In genomic region chr5:912356-913091, GRCh38 we compare ENCODE assay signal across 8 cellular contexts. TPM values are rescaled to one million over a fixed set of nuclear protein-coding genes. Genes with fewer than 3 reads are reported as not detected.
DNase-seq lines count a peak whose midpoint lies in the region; ATAC-seq and TF ChIP-seq lines count a peak whose summit lies in the region.

No MANE protein-coding gene starts in this region.

- ATAC-seq in HG03045 (IDR thresholded peaks at IDR 0.05; ENCODE audit: unreplicated experiment), result no peak

- no peaks in the 10 kb centered on the region for H3K9me2 ChIP-seq in Karpas-422 (replicated peaks; ENCODE audit: insufficient read depth, low read length)

- H3K27me3 ChIP-seq in Karpas-422 (ENCODE audit: low read length) (no peaks in the 10 kb centered on the region), right atrium auricular region (no peaks in the 10 kb centered on the region)

- H2AFZ ChIP-seq in Karpas-422 (ENCODE audit: low read length), result no peak overlapping the region

- peaks cover 11% of the 10 kb centered on the region; the same call in 1 of the 2 replicates for H3K36me3 ChIP-seq in Karpas-422 (ENCODE audit: insufficient read depth, low read length)
- H3K36me3 ChIP-seq in right atrium auricular region, result no peaks in the 10 kb centered on the region

- no peaks in the 10 kb centered on the region for H4K20me1 ChIP-seq in Karpas-422 (ENCODE audit: insufficient read depth, low read depth, low read length)

- DNase-seq in ACHN, result peak; percentile 90
- DNase-seq in Karpas-422, result peak; percentile 66
- DNase-seq in activated CD4-positive, alpha-beta T cell treated with anti-CD3 and anti-CD28 coated beads, Interleukin-2, amount 50 U/mL, for 24 hours (ENCODE audit: low read depth in 1 of 2, low spot score in 1 of 2), result peak; percentile 43 to 56
- peak; percentile 100 for DNase-seq in epithelial cell of esophagus (ENCODE audit: low read depth)
- DNase-seq in stimulated activated CD4-positive, alpha-beta T cell treated with anti-CD3 and anti-CD28 coated beads, Interleukin-12 subunit alpha, Interleukin-12 subunit beta, amount 100 ng/mL, for 24 hours (ENCODE audit: low read depth in 2 of 2), result peak; percentile 41 to 60
- DNase-seq in right atrium auricular region (ENCODE audit: low spot score), result no peak
- no peak for DNase-seq in NCI-H82 (lab: John Stamatoyannopoulos, UW)

- no peaks in the 10 kb centered on the region for H3K79me2 ChIP-seq in Karpas-422 (ENCODE audit: low read length)

- H3K27ac ChIP-seq in Karpas-422 (ENCODE audit: low read length) (no peak overlapping the region), right atrium auricular region (no peak overlapping the region)

- no peak overlapping the region for H3K9ac ChIP-seq in Karpas-422 (ENCODE audit: low read length)

- no peaks in the 10 kb centered on the region for H3K4me1 ChIP-seq in Karpas-422 (ENCODE audit: low read length)
- H3K4me1 ChIP-seq in right atrium auricular region, result peaks cover 0 to 7% of the 10 kb centered on the region in 2 donors

- peak; percentile 67 for TF ChIP-seq CTCF in epithelial cell of esophagus (IDR thresholded peaks at IDR 0.05; ENCODE audit: insufficient read depth, low read depth, low read length, missing control alignments)
- no peak for TF ChIP-seq CTCF in right atrium auricular region (IDR thresholded peaks at IDR 0.05)

- no peak overlapping the region for H3K4me2 ChIP-seq in Karpas-422 (ENCODE audit: low read depth, low read length, poor library complexity, severe bottlenecking)

- H3K4me3 ChIP-seq in Karpas-422 (ENCODE audit: low read length), result no peak overlapping the region
- H3K4me3 ChIP-seq in epithelial cell of esophagus (ENCODE audit: low read length), result peak overlapping the region; percentile 16
- no peak overlapping the region for H3K4me3 ChIP-seq in right atrium auricular region

- in situ Hi-C loops in ACHN (cut with HindIII; ENCODE audit: low pct_ligation_motif_present, low pct_unique_long_range_greater_than_20kb, low sequenced_read_pairs), result no loop called here

- H3K9me3 ChIP-seq in Karpas-422 (ENCODE audit: low read length), result no peaks in the 10 kb centered on the region
- H3K9me3 ChIP-seq in right atrium auricular region, result no peaks in the 10 kb centered on the region

RNA-seq across cellular contexts. Expression of gene TRIP13, which starts 19.8 kb away (rescaled TPM):
- total RNA-seq in Karpas-422 (2014; rRNA removed; shearing (Covaris generic); ENCODE audit: low replicate concordance), result 16.3 and 18.8 TPM in 2 replicates
- under 1 TPM; 0.20 to 0.93 TPM for total RNA-seq in right atrium auricular region

RNA-seq across cellular contexts. Expression of gene BRD9, which starts 19.9 kb away (rescaled TPM):
- total RNA-seq in Karpas-422 (2014; rRNA removed; shearing (Covaris generic); ENCODE audit: low replicate concordance), result 25.7 and 42.0 TPM in 2 replicates
- 10 to 100 TPM; 15.0 to 16.1 TPM for total RNA-seq in right atrium auricular region

Comparison
In these comparisons a context has a peak if more than half of its experiments do, and no peak if none do; other contexts are left out.
1. DNase-seq: peak in ACHN (single experiment), Karpas-422 (single experiment), activated CD4-positive, alpha-beta T cell treated with anti-CD3 and anti-CD28 coated beads, Interleukin-2, amount 50 U/mL, for 24 hours (2 of 2), epithelial cell of esophagus (single experiment) and stimulated activated CD4-positive, alpha-beta T cell treated with anti-CD3 and anti-CD28 coated beads, Interleukin-12 subunit alpha, Interleukin-12 subunit beta, amount 100 ng/mL, for 24 hours (2 of 2); none in right atrium auricular region (single experiment) and NCI-H82 (single experiment).